ENCODE assay signal across 8 cellular contexts in the genomic region with DNA sequence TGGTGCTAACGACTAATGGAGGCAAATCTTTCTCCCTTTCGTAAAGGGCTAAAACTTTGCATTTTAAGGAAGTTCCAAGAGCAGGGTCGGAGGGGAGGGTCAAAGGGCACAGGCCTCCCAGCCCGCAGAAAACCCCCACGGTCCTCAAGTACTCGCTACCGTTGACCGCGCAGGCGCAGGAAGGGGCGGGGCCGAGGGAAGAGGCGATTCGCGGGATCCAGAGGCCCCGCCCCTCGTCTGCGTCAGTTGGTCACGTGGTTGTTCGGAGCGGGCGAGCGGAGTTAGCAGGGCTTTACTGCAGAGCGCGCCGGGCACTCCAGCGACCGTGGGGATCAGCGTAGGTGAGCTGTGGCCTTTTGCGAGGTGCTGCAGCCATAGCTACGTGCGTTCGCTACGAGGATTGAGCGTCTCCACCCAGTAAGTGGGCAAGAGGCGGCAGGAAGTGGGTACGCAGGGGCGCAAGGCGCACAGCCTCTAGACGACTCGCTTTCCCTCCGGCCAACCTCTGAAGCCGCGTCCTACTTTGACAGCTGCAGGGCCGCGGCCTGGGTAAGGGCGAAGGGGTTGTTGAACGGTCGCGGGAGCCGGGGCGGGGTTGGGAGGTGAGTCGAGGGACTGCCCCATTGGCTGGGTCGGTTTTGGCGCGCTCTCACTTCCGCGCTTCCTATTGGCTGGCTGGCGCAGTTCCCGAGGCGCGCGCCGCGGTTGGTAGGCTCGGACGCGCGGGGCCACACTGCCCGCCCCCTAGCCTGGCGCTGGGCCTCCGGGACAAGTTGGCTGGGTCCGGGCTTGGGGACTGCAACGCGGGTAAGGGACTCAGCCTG. TPM values are rescaled to one million over a fixed set of nuclear protein-coding genes. Genes with fewer than 3 reads are reported as not detected.
A peak's percentile ranks its signal among the peaks of the same experiment; 100 is the strongest.
DNase-seq lines count a peak whose midpoint lies in the region; ATAC-seq and TF ChIP-seq lines count a peak whose summit lies in the region.

A gene (plus strand): TSS at position 242 of the 824 bp plus-strand sequence. CDS start 2,310 bp downstream, outside the sequence.

- H3K36me3 Mint-ChIP-seq in endothelial cell (ENCODE audit: low read depth, unreplicated experiment) (no peaks in the 10 kb centered on the region), mesothelial cell of epicardium (no peaks in the 10 kb centered on the region)

- H3K9ac ChIP-seq in OCI-LY3 (ENCODE audit: low read length) = peak within 1 kb of the TSS; percentile 96

- H3K4me2 ChIP-seq in OCI-LY3 (ENCODE audit: low read length) = peak within 1 kb of the TSS; percentile 89

- peak within 1 kb of the TSS; percentile 90 for H2AFZ ChIP-seq in OCI-LY3 (ENCODE audit: low read depth, low read length)

- peaks cover 51% of the 10 kb centered on the region for H3K79me2 ChIP-seq in OCI-LY3 (ENCODE audit: low read length)

- H3K9me3 Mint-ChIP-seq in endothelial cell (ENCODE audit: unreplicated experiment) (no peaks in the 10 kb centered on the region), mesothelial cell of epicardium (no peaks in the 10 kb centered on the region)

- no peaks in the 10 kb centered on the region for H3K27me3 Mint-ChIP-seq in endothelial cell (ENCODE audit: unreplicated experiment)
- H3K27me3 Mint-ChIP-seq in mesothelial cell of epicardium (ENCODE audit: low read depth) = no peaks in the 10 kb centered on the region

- peaks cover 16% of the 10 kb centered on the region for H3K36me3 ChIP-seq in OCI-LY3 (replicated peaks; ENCODE audit: low read depth, low read length)

- no peaks in the 10 kb centered on the region for H3K27me3 ChIP-seq in OCI-LY3 (ENCODE audit: low read depth, low read length)

- H3K9me3 ChIP-seq in OCI-LY3 (ENCODE audit: insufficient read depth, low read length) = no peaks in the 10 kb centered on the region

- peak; percentile 91 for ATAC-seq in GM21528 (IDR thresholded peaks at IDR 0.05; ENCODE audit: low FRiP score, unreplicated experiment)

- H3K4me3 Mint-ChIP-seq in endothelial cell (ENCODE audit: unreplicated experiment) = peak within 1 kb of the TSS; percentile 96
- H3K4me3 Mint-ChIP-seq in mesothelial cell of epicardium = peak within 1 kb of the TSS; percentile 99

- peak; percentile 88 for DNase-seq in DMS 273 treated with DMSO at 0.1 percent for 48 hours (lab: John Stamatoyannopoulos, UW)
- DNase-seq in HuH-7.5 (ENCODE audit: low spot score) = peak; percentile 73
- peak; percentile 99 for DNase-seq in activated CD8-positive, alpha-beta memory T cell treated with anti-CD3 and anti-CD28 coated beads, Interleukin-2, amount 50 U/mL, for 48 hours
- DNase-seq in endothelial cell (ENCODE audit: low spot score) = peak; percentile 99
- peak; percentile 98 to 99 for DNase-seq in mesothelial cell of epicardium (ENCODE audit: low spot score in 2 of 2, unreplicated experiment in 2 of 2)
- peak; percentile 92 to 95 for DNase-seq in stimulated activated CD8-positive, alpha-beta memory T cell treated with anti-CD3 and anti-CD28 coated beads, Interleukin-15, amount 100 ng/mL, for 4 hours (ENCODE audit: low read depth in 2 of 2)

- H3K27ac Mint-ChIP-seq in endothelial cell (ENCODE audit: unreplicated experiment) = peak within 1 kb of the TSS; percentile 85
- H3K27ac Mint-ChIP-seq in mesothelial cell of epicardium = peak within 1 kb of the TSS; percentile 96

- peak within 1 kb of the TSS; percentile 90 for H3K4me3 ChIP-seq in OCI-LY3 (ENCODE audit: low read length)

- H3K4me1 Mint-ChIP-seq in endothelial cell (ENCODE audit: unreplicated experiment) (peaks cover 10% of the 10 kb centered on the region), mesothelial cell of epicardium (peaks cover 20% of the 10 kb centered on the region)

- peak within 1 kb of the TSS; percentile 92 for H3K27ac ChIP-seq in OCI-LY3 (ENCODE audit: low read length)

- TF ChIP-seq CTCF in OCI-LY3 (IDR thresholded peaks at IDR 0.05; ENCODE audit: low read depth, low read length) = no peak
- no peak for TF ChIP-seq CTCF in endothelial cell (IDR thresholded peaks at IDR 0.05; ENCODE audit: unreplicated experiment)
- TF ChIP-seq CTCF in mesothelial cell of epicardium (IDR thresholded peaks at IDR 0.05; ENCODE audit: unreplicated experiment) = no peak

- peaks cover 36% of the 10 kb centered on the region for H4K20me1 ChIP-seq in OCI-LY3 (ENCODE audit: insufficient read depth, low read length)

- H3K4me1 ChIP-seq in OCI-LY3 (ENCODE audit: low read length) = peaks cover 16% of the 10 kb centered on the region

RNA-seq across cellular contexts. Expression of the gene that starts here (rescaled TPM):
- total RNA-seq in endothelial cell (ENCODE audit: unreplicated experiment) (24.7 TPM), mesothelial cell of epicardium (21.3 to 25.1 TPM (median 23.4 TPM) in 3 replicates)

Comparison
In these comparisons a context has a peak if more than half of its experiments do, and no peak if none do; other contexts are left out.
1. Peak in every context shown above with its lines: DNase-seq, ATAC-seq, H3K4me3 ChIP-seq and H3K27ac ChIP-seq.